Comparison of ENCODE assay signal across 8 cellular contexts in the genomic region with DNA sequence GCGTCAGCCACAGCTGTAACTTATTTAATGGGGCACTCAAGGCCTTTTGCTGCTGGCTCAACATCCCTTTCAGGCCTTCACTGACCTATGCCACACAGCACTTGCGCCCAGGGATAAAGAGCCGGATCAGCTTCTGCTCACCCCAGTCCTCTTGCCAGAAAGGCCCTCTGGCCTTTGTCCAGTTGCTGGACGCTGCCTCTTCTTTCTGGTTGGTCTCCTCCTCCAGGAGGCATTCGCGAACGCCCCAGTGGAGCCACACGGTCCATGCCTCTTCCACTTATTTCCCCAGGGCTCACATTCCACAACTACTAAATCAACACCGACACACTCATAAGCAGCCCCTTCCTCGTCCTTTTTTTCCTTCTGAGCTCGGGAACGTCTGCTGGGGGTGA. TPM values are rescaled to one million over a fixed set of nuclear protein-coding genes. Genes with fewer than 3 reads are reported as not detected.
A peak's percentile ranks its signal among the peaks of the same experiment; 100 is the strongest.
DNase-seq lines count a peak whose midpoint lies in the region; ATAC-seq and TF ChIP-seq lines count a peak whose summit lies in the region.

No MANE protein-coding gene starts in this region.

- peak in 10 of 14 donors; percentile 1 to 47 (median 28) for DNase-seq in C1 segment of cervical spinal cord (lab: John Stamatoyannopoulos, UW)
- no peak for DNase-seq in LNCaP clone FGC (ENCODE audit: low read depth)
- DNase-seq in coronary artery (ENCODE audit: low spot score), result peak; percentile 74
- peak in 1 of 2 donors; percentile 13 for DNase-seq in lower leg skin (ENCODE audit: low spot score in 2 of 2)
- no peak for DNase-seq in suprapubic skin (ENCODE audit: low spot score in 2 of 2)
- DNase-seq in activated effector memory CD4-positive, alpha-beta T cell treated with anti-CD3 and anti-CD28 coated beads, Interleukin-2, amount 50 U/mL, for 16 hours, result no peak
- DNase-seq in NCI-H2171 (lab: John Stamatoyannopoulos, UW), result no peak

- H3K27me3 ChIP-seq in suprapubic skin, result no peaks in the 10 kb centered on the region

- H3K4me1 ChIP-seq in suprapubic skin, result peaks cover 33% of the 10 kb centered on the region

- TF ChIP-seq POLR2A in lower leg skin (IDR thresholded peaks at IDR 0.05) (no peak), suprapubic skin (IDR thresholded peaks at IDR 0.05) (no peak)

- intact Hi-C loops in lower leg skin (cut with DNase I; ENCODE audit: low total_unique reads), result loop anchor here (10.0 kb wide), 1 partner anchor 749 kb away; no protein-coding TSS in a partner anchor

- no peak for TF ChIP-seq EP300 in suprapubic skin (IDR thresholded peaks at IDR 0.05)

- TF ChIP-seq CTCF in LNCaP clone FGC (IDR thresholded peaks at IDR 0.05; ENCODE audit: control insufficient read depth, extremely low read depth, insufficient read depth), result no peak
- no peak for TF ChIP-seq CTCF in coronary artery (IDR thresholded peaks at IDR 0.05)
- TF ChIP-seq CTCF in lower leg skin (IDR thresholded peaks at IDR 0.05), result no peak
- TF ChIP-seq CTCF in suprapubic skin (IDR thresholded peaks at IDR 0.05), result no peak

- ATAC-seq in HG03159 (IDR thresholded peaks at IDR 0.05; ENCODE audit: unreplicated experiment), result no peak

- peak overlapping the region; percentile 94 to 98 for H3K27ac ChIP-seq in coronary artery
- H3K27ac ChIP-seq in suprapubic skin, result peak overlapping the region; percentile 69

- H3K4me3 ChIP-seq in LNCaP clone FGC (ENCODE audit: low read depth, low read length) (peak overlapping the region; percentile 84), coronary artery (peak overlapping the region; percentile 80), lower leg skin (ENCODE audit: low read depth, poor library complexity, severe bottlenecking) (peak overlapping the region; percentile 78), suprapubic skin (peak overlapping the region; percentile 59)

- no peaks in the 10 kb centered on the region for H3K9me3 ChIP-seq in suprapubic skin

- H3K36me3 ChIP-seq in suprapubic skin, result no peaks in the 10 kb centered on the region

- WGBS in lower leg skin, 2 donors, result 8 to 13% methylated on average over 12 of the region's 12 CpGs
- 5% methylated on average over 12 of the region's 12 CpGs for WGBS in suprapubic skin

RNA-seq across cellular contexts. Expression of gene ZNF329, which starts 3.7 kb away (rescaled TPM):
- total RNA-seq in lower leg skin (10 to 100 TPM in 1 of 4 donors, 1 to 10 TPM in 3; 8.7 to 12.1 (median 9.2) TPM), suprapubic skin (10 to 100 TPM in 1 of 4 donors, 1 to 10 TPM in 3; 6.5 to 11.6 (median 9.9) TPM)

RNA-seq across cellular contexts. Expression of gene ZNF274, which starts 28.6 kb away (rescaled TPM):
- total RNA-seq in lower leg skin (10 to 100 TPM; 32.5 to 58.5 (median 34.2) TPM), suprapubic skin (10 to 100 TPM; 26.8 to 70.2 (median 36.5) TPM)

RNA-seq across cellular contexts. Expression of gene ZSCAN18, which starts 56.3 kb away (rescaled TPM):
- 10 to 100 TPM; 35.3 to 64.3 (median 50.9) TPM for total RNA-seq in lower leg skin
- total RNA-seq in suprapubic skin, result 10 to 100 TPM; 33.0 to 52.8 (median 48.9) TPM

Comparison
In these comparisons a context has a peak if more than half of its experiments do, and no peak if none do; other contexts are left out.
1. DNase-seq: peak in C1 segment of cervical spinal cord (10 of 14) and coronary artery (single experiment); none in LNCaP clone FGC (single experiment), suprapubic skin (0 of 2), activated effector memory CD4-positive, alpha-beta T cell treated with anti-CD3 and anti-CD28 coated beads, Interleukin-2, amount 50 U/mL, for 16 hours (single experiment) and NCI-H2171 (single experiment).
2. Peak in every context shown above with its lines, with median percentiles within 50 percentile points of each other: H3K4me3 ChIP-seq.